In genomic region chr9:125696106-125696647, GRCh38 we compare ENCODE assay signal across 1 cellular context.
TF ChIP-seq lines count a peak whose summit lies in the region.

No MANE protein-coding gene starts in this region.

TF ChIP-seq in K562, 482 proteins besides CTCF, POLR2A, EP300 and RAD21 (continues in another document):
- TF ChIP-seq PATZ1 (CRISPR knock-in tag; IDR thresholded peaks at IDR 0.05; ENCODE audit: borderline replicate concordance) (no peak), TSHZ1 (CRISPR knock-in tag; IDR thresholded peaks at IDR 0.05) (no peak), ATF7 (IDR thresholded peaks at IDR 0.05) (no peak), ZFPM2 (CRISPR knock-in tag; IDR thresholded peaks at IDR 0.05) (no peak), MECOM (CRISPR knock-in tag; IDR thresholded peaks at IDR 0.05) (no peak), RBBP5 (IDR thresholded peaks at IDR 0.05; ENCODE audit: borderline replicate concordance, insufficient read depth, low read length, poor library complexity, severe bottlenecking) (no peak), GABPB2 (CRISPR knock-in tag; conservative IDR thresholded peaks at IDR 0.05) (no peak), ZBTB40 (IDR thresholded peaks at IDR 0.05) (no peak), ZBTB40 (CRISPR knock-in tag; IDR thresholded peaks at IDR 0.05) (no peak), NEUROD1 (IDR thresholded peaks at IDR 0.05; ENCODE audit: borderline replicate concordance, low read depth, low read length, partially characterized antibody) (no peak), RBM22 (IDR thresholded peaks at IDR 0.05; ENCODE audit: low read depth, low read length, poor library complexity, severe bottlenecking) (no peak), NCOA1 (IDR thresholded peaks at IDR 0.05; ENCODE audit: low read depth) (no peak), PHF8 (IDR thresholded peaks at IDR 0.05; ENCODE audit: borderline replicate concordance, low read length) (no peak), PHB2 (IDR thresholded peaks at IDR 0.05; ENCODE audit: low read depth) (peak; percentile 17; the same call in 1 of the 2 replicates), ZNF318 (IDR thresholded peaks at IDR 0.05; ENCODE audit: borderline replicate concordance in 1 of 2, low read depth in 1 of 2) (no peak), MIER1 (IDR thresholded peaks at IDR 0.05; ENCODE audit: low read depth) (no peak), GTF2F1 (IDR thresholded peaks at IDR 0.05; ENCODE audit: low read depth, low read length) (no peak)
